13 cellular contexts compared by ENCODE assay signal in genomic region chr13:40351537-40352384, GRCh38.
DNase-seq lines count a peak whose midpoint lies in the region; ATAC-seq and TF ChIP-seq lines count a peak whose summit lies in the region.
"Had no signal": no experiment of that assay in that cellular context is flagged by ENCODE, and none has a peak within 500 bp of the region (broad histone marks: within the 10 kb centered on the region; RNA-seq: fewer than 3 reads in every experiment).

No MANE protein-coding gene starts in this region.

- intact Hi-C loops in breast epithelium (cut with DNase I; ENCODE audit: low total_unique reads) = no loop called here
- intact Hi-C loops in right lobe of liver (cut with DNase I) = no loop called here
- intact Hi-C loops in sigmoid colon (cut with DNase I) = no loop called here

- H3K27me3 Mint-ChIP-seq in glutamatergic neuron (ENCODE audit: unreplicated experiment) = peaks cover 5% of the 10 kb centered on the region
- H3K27me3 Mint-ChIP-seq: activated naive CD8-positive, alpha-beta T cell treated with anti-CD3 and anti-CD28 coated beads, Interleukin-2, amount 50 U/mL, for 24 hours had no signal

- no peaks in the 10 kb centered on the region for H3K27me3 ChIP-seq in GM23248 (replicated peaks; ENCODE audit: insufficient read depth)
- H3K27me3 ChIP-seq in breast epithelium = no peaks in the 10 kb centered on the region
- H3K27me3 ChIP-seq in right lobe of liver = no peaks in the 10 kb centered on the region
- no peaks in the 10 kb centered on the region for H3K27me3 ChIP-seq in sigmoid colon

- peak overlapping the region; percentile 53 for H2AFZ ChIP-seq in GM23248

- H3K9me3 Mint-ChIP-seq in glutamatergic neuron (ENCODE audit: unreplicated experiment) = peaks cover 11% of the 10 kb centered on the region
- H3K9me3 Mint-ChIP-seq: activated naive CD8-positive, alpha-beta T cell treated with anti-CD3 and anti-CD28 coated beads, Interleukin-2, amount 50 U/mL, for 24 hours; CD8-positive, alpha-beta memory T cell; immature natural killer cell had no signal

- DNase-seq in GM23248 (no peak), breast epithelium (ENCODE audit: low spot score in 2 of 2) (no peak), right lobe of liver (no peak), sigmoid colon (no peak), glutamatergic neuron (no peak)
- DNase-seq in activated CD4-positive, alpha-beta T cell treated with anti-CD3 and anti-CD28 coated beads for 1 hour = no peak
- DNase-seq in stimulated activated CD4-positive, alpha-beta T cell treated with anti-CD3 and anti-CD28 coated beads, Interleukin-4, amount 100 ng/mL, for 4 hours = no peak
- DNase-seq: activated naive CD8-positive, alpha-beta T cell treated with anti-CD3 and anti-CD28 coated beads, Interleukin-2, amount 50 U/mL, for 24 hours; CD8-positive, alpha-beta memory T cell; immature natural killer cell; stimulated activated naive CD8-positive, alpha-beta T cell treated with anti-CD3 and anti-CD28 coated beads, Interleukin-15, Interleukin-2, amounts not matched to agents 100 U/mL and 50 U/mL, for 24 hours had no signal

- H3K9me2 ChIP-seq in GM23248 (ENCODE audit: insufficient read depth) = no peaks in the 10 kb centered on the region

- WGBS in GM23248 (ENCODE audit: low coverage in 1 of 2, low lambda C conversion rate in 2 of 2, missing lambda C conversion rate in 2 of 2), 2 experiments = 48 to 61% methylated on average over 9 of the region's 9 CpGs
- 70% methylated on average over 8 of the region's 9 CpGs for WGBS in right lobe of liver (ENCODE audit: insufficient coverage, low coverage, low lambda C conversion rate, missing lambda C conversion rate)
- 86% methylated on average over 9 of the region's 9 CpGs for WGBS in sigmoid colon, 2 donors

- H3F3A ChIP-seq in GM23248 (ENCODE audit: insufficient read depth) = no peaks in the 10 kb centered on the region

- H3K36me3 ChIP-seq in GM23248 (ENCODE audit: low read depth) (no peaks in the 10 kb centered on the region), breast epithelium (no peaks in the 10 kb centered on the region), right lobe of liver (no peaks in the 10 kb centered on the region), sigmoid colon (no peaks in the 10 kb centered on the region)

- H3K9me3 ChIP-seq in GM23248 (ENCODE audit: low read depth) (no peaks in the 10 kb centered on the region), breast epithelium (no peaks in the 10 kb centered on the region), right lobe of liver (no peaks in the 10 kb centered on the region), sigmoid colon (no peaks in the 10 kb centered on the region)

- in situ Hi-C loops in GM23248 (cut with MboI) = no loop called here

- H3K4me1 ChIP-seq in GM23248 (ENCODE audit: insufficient read depth) (peaks cover 4% of the 10 kb centered on the region; the same call in 1 of the 2 replicates), breast epithelium (no peaks in the 10 kb centered on the region), right lobe of liver (peaks cover 0 to 30% (median 13%) of the 10 kb centered on the region in 4 donors), sigmoid colon (peaks cover 0 to 34% (median 33%) of the 10 kb centered on the region in 4 donors)

- no peak for TF ChIP-seq EP300 in sigmoid colon (IDR thresholded peaks at IDR 0.05)

- TF ChIP-seq POLR2A in breast epithelium (IDR thresholded peaks at IDR 0.05) (no peak), right lobe of liver (IDR thresholded peaks at IDR 0.05) (no peak), sigmoid colon (IDR thresholded peaks at IDR 0.05) (no peak)

- no peak overlapping the region for H3K9ac ChIP-seq in GM23248
- H3K9ac ChIP-seq: KMS-11 had no signal

- no peak overlapping the region for H3K4me2 ChIP-seq in GM23248 (ENCODE audit: unreplicated experiment)
- H3K4me2 ChIP-seq: KMS-11 had no signal

- H3K4me1 Mint-ChIP-seq in glutamatergic neuron (ENCODE audit: low read depth, unreplicated experiment) = peaks cover 1% of the 10 kb centered on the region
- H3K4me1 Mint-ChIP-seq: immature natural killer cell had no signal

- peaks cover 6% of the 10 kb centered on the region for H3K36me3 Mint-ChIP-seq in glutamatergic neuron (ENCODE audit: unreplicated experiment)

- H3K4me3 ChIP-seq in GM23248 (no peak overlapping the region), breast epithelium (no peak overlapping the region), right lobe of liver (no peak overlapping the region), sigmoid colon (no peak overlapping the region)

- no peaks in the 10 kb centered on the region for H4K20me1 ChIP-seq in GM23248 (ENCODE audit: insufficient read depth)

- H3K4me3 Mint-ChIP-seq in glutamatergic neuron (ENCODE audit: unreplicated experiment) = no peak overlapping the region
- H3K4me3 Mint-ChIP-seq: activated naive CD8-positive, alpha-beta T cell treated with anti-CD3 and anti-CD28 coated beads, Interleukin-2, amount 50 U/mL, for 24 hours; CD8-positive, alpha-beta memory T cell; immature natural killer cell had no signal

- TF ChIP-seq CTCF in breast epithelium (IDR thresholded peaks at IDR 0.05) (no peak), right lobe of liver (IDR thresholded peaks at IDR 0.05) (no peak), sigmoid colon (IDR thresholded peaks at IDR 0.05) (no peak), glutamatergic neuron (IDR thresholded peaks at IDR 0.05; ENCODE audit: partially characterized antibody, unreplicated experiment) (no peak)

- ATAC-seq in right lobe of liver (no peak), GM21360 (IDR thresholded peaks at IDR 0.05; ENCODE audit: unreplicated experiment) (no peak)
- ATAC-seq: activated naive CD8-positive, alpha-beta T cell treated with anti-CD3 and anti-CD28 coated beads, Interleukin-2, amount 50 U/mL, for 24 hours; stimulated activated naive CD8-positive, alpha-beta T cell treated with anti-CD3 and anti-CD28 coated beads, Interleukin-15, Interleukin-2, amounts not matched to agents 100 U/mL and 50 U/mL, for 24 hours had no signal

- H3K27ac ChIP-seq in GM23248 (no peak overlapping the region), breast epithelium (peak overlapping the region; percentile 29 to 77), right lobe of liver (peak overlapping the region in 2 of 3 donors; percentile 83 to 100), sigmoid colon (peak overlapping the region; percentile 38 to 80 (median 63))
- H3K27ac ChIP-seq: KMS-11 had no signal

- no peaks in the 10 kb centered on the region for H3K79me2 ChIP-seq in GM23248 (ENCODE audit: insufficient read depth)

- no peak overlapping the region for H3K27ac Mint-ChIP-seq in glutamatergic neuron (ENCODE audit: unreplicated experiment)
- H3K27ac Mint-ChIP-seq: activated naive CD8-positive, alpha-beta T cell treated with anti-CD3 and anti-CD28 coated beads, Interleukin-2, amount 50 U/mL, for 24 hours; immature natural killer cell had no signal
